8 cellular contexts compared by ENCODE assay signal in the genomic region with DNA sequence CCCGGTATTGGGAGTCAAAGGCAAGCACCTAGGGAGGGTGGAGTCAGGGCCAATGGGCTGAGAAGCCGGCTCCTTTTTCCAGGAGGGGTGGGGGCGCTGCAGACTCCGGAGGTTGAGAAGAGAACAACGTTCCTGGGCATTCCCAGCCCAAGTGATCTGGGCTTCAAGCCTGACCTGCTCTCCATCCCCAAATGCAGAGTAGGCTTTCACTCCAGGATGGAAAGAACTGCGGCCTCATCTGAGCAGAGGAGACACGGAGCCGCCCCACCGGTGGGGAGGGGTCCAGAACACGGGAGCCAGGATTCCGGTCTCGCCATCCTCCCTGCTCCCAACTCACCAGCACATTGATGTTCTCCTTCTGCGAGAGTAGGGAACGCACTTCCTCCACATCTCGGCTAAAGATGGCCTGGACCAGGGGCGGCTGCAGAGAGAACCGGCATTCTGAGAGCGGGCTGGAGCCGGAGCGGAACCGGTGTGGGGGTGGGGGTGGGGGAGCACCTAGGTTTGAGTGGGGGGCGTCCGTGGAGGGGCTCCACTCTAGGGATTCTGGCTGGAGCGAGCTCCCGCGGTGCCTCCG. TPM values are rescaled to one million over a fixed set of nuclear protein-coding genes. Genes with fewer than 3 reads are reported as not detected.
DNase-seq lines count a peak whose midpoint lies in the region; ATAC-seq and TF ChIP-seq lines count a peak whose summit lies in the region.

No MANE protein-coding gene starts in this region.

- WGBS in upper lobe of left lung, 2 donors: 1 to 2% methylated on average over 10 to 23 of the region's 27 CpGs

- TF ChIP-seq EP300 in upper lobe of left lung (IDR thresholded peaks at IDR 0.05): no peak

- H3K4me1 ChIP-seq in ES-I3 (ENCODE audit: insufficient read depth, low read length): peaks cover 12% of the 10 kb centered on the region
- H3K4me1 ChIP-seq in colonic mucosa: peaks cover 5% of the 10 kb centered on the region
- H3K4me1 ChIP-seq in upper lobe of left lung: peaks cover 21 to 32% (median 32%) of the 10 kb centered on the region in 4 donors

- peak overlapping the region; percentile 96 for H3K4me3 ChIP-seq in colonic mucosa
- H3K4me3 ChIP-seq in upper lobe of left lung: peak overlapping the region; percentile 43 to 93 (median 86)

- peaks cover 23% of the 10 kb centered on the region for H3K36me3 ChIP-seq in ES-I3 (ENCODE audit: insufficient read depth, low read length)
- peaks cover 8% of the 10 kb centered on the region for H3K36me3 ChIP-seq in colonic mucosa
- peaks cover 15 to 34% (median 32%) of the 10 kb centered on the region in 4 donors for H3K36me3 ChIP-seq in upper lobe of left lung

- DNase-seq in HEK293T (ENCODE audit: extremely low spot score): peak; percentile 75
- DNase-seq in NCI-H69 (lab: John Stamatoyannopoulos, UW): peak; percentile 72
- DNase-seq in colonic mucosa: peak; percentile 63
- DNase-seq in lung microvascular endothelial cell (ENCODE audit: low read depth in 2 of 2): peak; percentile 19 to 42
- DNase-seq in upper lobe of left lung: peak in 1 of 2 donors; percentile 28
- no peak for DNase-seq in NOMO-1 treated with DMSO at 0.1 percent for 48 hours (lab: John Stamatoyannopoulos, UW; ENCODE audit: unreplicated experiment)

- TF ChIP-seq CTCF in colonic mucosa (IDR thresholded peaks at IDR 0.05) (no peak), upper lobe of left lung (IDR thresholded peaks at IDR 0.05) (no peak)

- intact Hi-C loops in colonic mucosa (cut with DNase I): loop anchor here (5.0 kb wide), 1 partner anchor 35 kb away; a partner anchor contains a TSS

- H3K27ac ChIP-seq in colonic mucosa (peak overlapping the region; percentile 67), upper lobe of left lung (peak overlapping the region; percentile 80 to 92 (median 86))

- CTCF ChIA-PET in HEK293T (lab: Yijun Ruan, JAX): interaction anchor here (0.5 to 2.0 kb wide), 8 partner anchors 10 to 68 kb away, joined by 3 to 8 read pairs (median 5); a partner anchor contains a TSS

- POLR2A ChIA-PET in HEK293T (lab: Yijun Ruan, JAX): interaction anchor here (0.8 to 3.3 kb wide), 12 partner anchors 9 to 139 kb away, joined by 3 to 21 read pairs (median 4); a partner anchor contains a TSS

- H3K9me3 ChIP-seq in ES-I3 (ENCODE audit: control insufficient read depth, insufficient read depth, low read length): no peaks in the 10 kb centered on the region
- H3K9me3 ChIP-seq in colonic mucosa: no peaks in the 10 kb centered on the region
- H3K9me3 ChIP-seq in upper lobe of left lung: no peaks in the 10 kb centered on the region

- H3K9ac ChIP-seq in ES-I3 (ENCODE audit: low read depth, low read length) (peak overlapping the region; percentile 78), colonic mucosa (ENCODE audit: low read depth in 2 of 2, low read length in 2 of 2) (peak overlapping the region; percentile 86 to 96)

- peak; percentile 16 to 38 for ATAC-seq in upper lobe of left lung (ENCODE audit: low FRiP score in 2 of 2)
- no peak for ATAC-seq in GM18867 (IDR thresholded peaks at IDR 0.05; ENCODE audit: unreplicated experiment)

- TF ChIP-seq POLR2A in upper lobe of left lung (IDR thresholded peaks at IDR 0.05): no peak

- H3K27me3 ChIP-seq in colonic mucosa (no peaks in the 10 kb centered on the region), upper lobe of left lung (no peaks in the 10 kb centered on the region)

TF ChIP-seq in HEK293T, 16 proteins besides CTCF, POLR2A, EP300 and RAD21:
- TF ChIP-seq HDGF (IDR thresholded peaks at IDR 0.05; ENCODE audit: borderline replicate concordance) (peak; percentile 28; the same call in 1 of the 2 replicates), TARDBP (IDR thresholded peaks at IDR 0.05) (no peak)

RNA-seq across cellular contexts. Expression of a gene that starts 0.6 kb away (rescaled TPM):
- 10 to 100 TPM; 39.3 to 57.7 TPM for total RNA-seq in colonic mucosa
- 8.3 and 10.7 TPM in 2 replicates for total RNA-seq in lung microvascular endothelial cell
- 10 to 100 TPM; 17.6 to 48.2 (median 28.8) TPM for total RNA-seq in upper lobe of left lung

RNA-seq across cellular contexts. Expression of a gene that starts 9.2 kb away (rescaled TPM):
- 1 to 10 TPM; 4.2 to 4.5 TPM for total RNA-seq in colonic mucosa
- 5.9 and 7.9 TPM in 2 replicates for total RNA-seq in lung microvascular endothelial cell
- 10 to 100 TPM; 12.8 to 26.3 (median 17.5) TPM for total RNA-seq in upper lobe of left lung

RNA-seq across cellular contexts. Expression of a gene that starts 27.7 kb away (rescaled TPM):
- total RNA-seq in colonic mucosa (100 to 1,000 TPM; 158 to 163 TPM), lung microvascular endothelial cell (not detected in 2 replicates), upper lobe of left lung (1 to 10 TPM in 2 of 6 donors, under 1 TPM in 1, not detected in 3; 0.37 to 1.2 (median 1.1) TPM)

RNA-seq across cellular contexts. Expression of a gene that starts 33.4 kb away (rescaled TPM):
- total RNA-seq in colonic mucosa (10 to 100 TPM; 30.3 to 68.4 TPM), lung microvascular endothelial cell (17.5 and 21.1 TPM in 2 replicates), upper lobe of left lung (10 to 100 TPM in 4 of 6 donors, 1 to 10 TPM in 2; 4.2 to 23.1 (median 17.6) TPM)

RNA-seq across cellular contexts. Expression of a gene that starts 35.9 kb away (rescaled TPM):
- total RNA-seq in colonic mucosa (10 to 100 TPM; 29.0 to 36.0 TPM), lung microvascular endothelial cell (42.5 and 73.0 TPM in 2 replicates), upper lobe of left lung (10 to 100 TPM; 38.8 to 94.3 (median 62.1) TPM)

Comparison
In these comparisons a context has a peak if more than half of its experiments do, and no peak if none do; other contexts are left out.
1. RNA of a gene that starts 27.7 kb away (total RNA-seq): 158 to 163 TPM in colonic mucosa; 0.37 to 1.2 TPM in upper lobe of left lung and not detected in lung microvascular endothelial cell; every median in the first group is over 10 times any median in the second.